In the genomic region with DNA sequence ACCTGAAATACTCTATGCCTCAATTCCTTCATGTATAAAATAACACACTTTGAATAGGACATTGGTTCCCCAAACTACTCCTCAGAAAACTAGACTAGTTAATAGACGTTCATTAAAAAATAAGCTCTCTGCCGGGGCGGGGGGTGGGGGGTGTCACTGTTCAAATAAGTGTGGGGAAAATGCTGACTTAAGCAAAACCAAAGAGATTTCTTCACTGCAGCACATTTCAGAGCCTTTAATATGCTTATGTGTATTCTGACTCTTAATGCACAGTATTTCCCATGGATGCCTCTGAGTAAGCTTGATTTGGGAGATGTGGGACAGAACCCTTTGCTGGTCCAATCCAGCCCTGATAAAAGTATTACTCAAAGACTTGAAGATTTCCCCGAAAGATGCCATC, we compare ENCODE assay signal across 30 cellular contexts.
"Had no signal": no experiment of that assay in that cellular context is flagged by ENCODE, and none has a peak within 500 bp of the region (broad histone marks: within the 10 kb centered on the region; RNA-seq: fewer than 3 reads in every experiment).

No MANE protein-coding gene starts in this region.

- H3K27ac Mint-ChIP-seq: immature natural killer cell; naive B cell; natural killer cell; nephron progenitor cell; neural progenitor cell; stimulated activated naive B cell treated with anti-CD40 and anti-IgM and Interleukin-4, amounts not matched to agents 10 μg/mL and 1 μg/mL and 100 μg/mL, for 72 hours had no signal

- H3K4me2 ChIP-seq: neural progenitor cell had no signal

- H3K36me3 ChIP-seq: left lung, lower lobe of right lung, neural progenitor cell, neutrophil, right atrium auricular region, suprapubic skin, thoracic aorta, tibial artery, uterus had no signal

- DNase-seq: hypothalamus; immature natural killer cell; kidney; left colon; left lung; lower lobe of right lung; mammary epithelial cell; mesenchymal stem cell; naive B cell; natural killer cell; nephron progenitor cell; occipital lobe; stimulated activated CD4-positive, alpha-beta T cell treated with anti-CD3 and anti-CD28 coated beads, Interleukin-12 subunit alpha, Interleukin-12 subunit beta, amount 100 ng/mL, for 4 hours; stimulated activated CD4-positive, alpha-beta T cell treated with anti-CD3 and anti-CD28 coated beads, Interleukin-15, amount 100 ng/mL, for 24 hours; stimulated activated CD4-positive, alpha-beta T cell treated with anti-CD3 and anti-CD28 coated beads, Interleukin-2, amount 100 ng/mL, for 24 hours; stimulated activated CD4-positive, alpha-beta T cell treated with anti-CD3 and anti-CD28 coated beads, Interleukin-4, amount 100 ng/mL, for 1 hour; stimulated activated naive B cell treated with anti-CD40 and anti-IgM and Interleukin-4, amounts not matched to agents 10 μg/mL and 1 μg/mL and 100 μg/mL, for 72 hours; stimulated activated naive CD8-positive, alpha-beta T cell treated with anti-CD3 and anti-CD28 coated beads, Interleukin-15, Interleukin-2, amounts not matched to agents 100 U/mL and 50 U/mL, for 24 hours; tibial artery; trophoblast cell; uterus had no signal

- H3K27me3 Mint-ChIP-seq: progenitor cell of endocrine pancreas had no signal

- H3K9me3 Mint-ChIP-seq: nephron progenitor cell, neural progenitor cell had no signal

- H2AFZ ChIP-seq: neural progenitor cell had no signal

- H3K4me3 ChIP-seq: left lung, lower lobe of right lung, neural progenitor cell, right atrium auricular region, skin epidermis, suprapubic skin, thoracic aorta, tibial artery, uterus had no signal

- H3K36me3 Mint-ChIP-seq: immature natural killer cell; naive B cell; natural killer cell; stimulated activated naive B cell treated with anti-CD40 and anti-IgM and Interleukin-4, amounts not matched to agents 10 μg/mL and 1 μg/mL and 100 μg/mL, for 72 hours had no signal

- H3K4me3 Mint-ChIP-seq: immature natural killer cell; naive B cell; natural killer cell; nephron progenitor cell; neural progenitor cell; stimulated activated naive B cell treated with anti-CD40 and anti-IgM and Interleukin-4, amounts not matched to agents 10 μg/mL and 1 μg/mL and 100 μg/mL, for 72 hours had no signal

- H3K9me3 ChIP-seq: left lung, lower lobe of right lung, neutrophil, right atrium auricular region, suprapubic skin, thoracic aorta, tibial artery, uterus had no signal

- ATAC-seq: left colon; left lung; lower lobe of right lung; natural killer cell; sciatic nerve; stimulated activated naive B cell treated with anti-CD40 and anti-IgM and Interleukin-4, amounts not matched to agents 10 μg/mL and 1 μg/mL and 100 μg/mL, for 72 hours; stimulated activated naive CD8-positive, alpha-beta T cell treated with anti-CD3 and anti-CD28 coated beads, Interleukin-15, Interleukin-2, amounts not matched to agents 100 U/mL and 50 U/mL, for 24 hours had no signal

- FAIRE-seq: islet of Langerhans, kidney had no signal

- H3K9ac ChIP-seq: neural progenitor cell had no signal

- H3K27me3 ChIP-seq: neural progenitor cell, neutrophil, right atrium auricular region, suprapubic skin, tibial artery, uterus had no signal

- H3K4me1 Mint-ChIP-seq: immature natural killer cell; naive B cell; natural killer cell; stimulated activated naive B cell treated with anti-CD40 and anti-IgM and Interleukin-4, amounts not matched to agents 10 μg/mL and 1 μg/mL and 100 μg/mL, for 72 hours had no signal

- H3K4me1 ChIP-seq: left lung, right atrium auricular region, suprapubic skin, tibial artery, uterus had no signal

- H3K27ac ChIP-seq: left lung, lower lobe of right lung, neural progenitor cell, neutrophil, right atrium auricular region, skin epidermis, suprapubic skin, thoracic aorta, tibial artery, uterus had no signal
